In the genomic region with DNA sequence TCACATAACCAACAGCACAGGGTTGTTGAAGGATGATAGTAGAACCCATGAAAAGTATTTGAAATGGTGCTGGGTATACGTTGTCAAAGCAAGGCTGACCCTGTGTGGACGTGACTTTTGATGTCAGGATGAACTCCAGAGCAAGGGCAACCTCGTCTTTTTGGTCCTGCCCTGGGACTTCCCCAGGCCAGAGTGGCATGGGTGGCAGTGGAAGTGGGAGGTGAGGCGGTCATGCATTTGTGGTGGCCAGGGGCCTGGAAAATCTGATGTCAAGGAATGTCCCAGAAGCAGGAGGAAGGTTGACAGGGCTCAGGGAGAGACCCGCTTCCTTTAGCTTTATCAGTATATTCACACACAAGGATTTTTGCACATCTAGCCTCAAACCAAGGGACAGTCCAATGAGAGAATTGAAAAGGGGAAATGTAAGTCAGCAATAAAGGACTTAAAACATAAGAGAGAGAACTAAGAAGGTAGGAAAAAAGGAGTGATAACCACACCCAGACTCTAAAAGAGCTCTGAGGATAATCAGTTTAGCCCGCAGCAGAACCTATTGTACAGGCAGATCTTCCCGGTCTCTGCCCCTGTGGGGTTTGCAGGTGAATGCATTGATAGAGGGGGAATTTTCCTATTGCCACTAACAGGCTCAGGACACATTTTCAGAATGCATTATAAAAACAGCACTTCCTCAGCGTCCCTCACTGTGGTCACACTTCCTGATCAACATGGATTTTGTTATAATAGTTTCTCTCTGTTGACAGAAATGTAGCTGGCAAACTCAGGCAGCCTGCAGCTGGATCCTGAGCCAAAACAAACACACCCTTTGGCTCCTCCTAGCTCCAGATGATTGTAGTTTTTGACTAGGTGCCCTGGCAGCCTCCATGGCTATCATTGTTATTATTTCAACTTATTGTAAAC, we compare ENCODE assay signal across 8 cellular contexts.
DNase-seq lines count a peak whose midpoint lies in the region; ATAC-seq lines count a peak whose summit lies in the region.

No MANE protein-coding gene starts in this region.

- CTCF ChIA-PET in activated CD4-positive, alpha-beta T cell treated with anti-CD3 and anti-CD28 coated beads, Interleukin-2, amount 10 ng/mL, durations not matched to agents 7 days and 5 days (lab: Charles Lee), result no interaction called here

- no peak overlapping the region for H3K27ac Mint-ChIP-seq in activated CD4-positive, alpha-beta T cell treated with anti-CD3 and anti-CD28 coated beads, Interleukin-2, amount 10 ng/mL, durations not matched to agents 7 days and 5 days

- peak; percentile 36 for DNase-seq in HT-29 (ENCODE audit: low spot score)
- peak; percentile 73 for DNase-seq in SHP77 treated with DMSO at 0.1 percent for 48 hours (lab: John Stamatoyannopoulos, UW)
- DNase-seq in Right ventricle myocardium superior, result peak; percentile 54
- peak; percentile 49 for DNase-seq in stromal cell of bone marrow (ENCODE audit: low read depth)
- DNase-seq in activated CD4-positive, alpha-beta T cell treated with anti-CD3 and anti-CD28 coated beads, Interleukin-2, amount 10 ng/mL, durations not matched to agents 7 days and 5 days, result no peak
- no peak for DNase-seq in stimulated activated CD4-positive, alpha-beta T cell treated with anti-CD3 and anti-CD28 coated beads, Interleukin-4, amount 100 ng/mL, for 1 hour
- DNase-seq in activated CD4-positive, alpha-beta T cell treated with anti-CD3 and anti-CD28 coated beads for 48 hours, result no peak

- intact Hi-C loops in Right ventricle myocardium superior (cut with DNase I), result no loop called here

- POLR2A ChIA-PET in activated CD4-positive, alpha-beta T cell treated with anti-CD3 and anti-CD28 coated beads, Interleukin-2, amount 10 ng/mL, durations not matched to agents 7 days and 5 days (lab: Charles Lee), result no interaction called here

- H3K4me1 Mint-ChIP-seq in activated CD4-positive, alpha-beta T cell treated with anti-CD3 and anti-CD28 coated beads, Interleukin-2, amount 10 ng/mL, durations not matched to agents 7 days and 5 days, result no peaks in the 10 kb centered on the region

- ATAC-seq in Right ventricle myocardium superior (ENCODE audit: poor library complexity), result peak; percentile 93
- no peak for ATAC-seq in GM18907 (IDR thresholded peaks at IDR 0.05; ENCODE audit: unreplicated experiment)

- no peaks in the 10 kb centered on the region for H3K36me3 Mint-ChIP-seq in activated CD4-positive, alpha-beta T cell treated with anti-CD3 and anti-CD28 coated beads, Interleukin-2, amount 10 ng/mL, durations not matched to agents 7 days and 5 days (ENCODE audit: low read depth)

- peaks cover 2% of the 10 kb centered on the region for H3K9me3 Mint-ChIP-seq in activated CD4-positive, alpha-beta T cell treated with anti-CD3 and anti-CD28 coated beads, Interleukin-2, amount 10 ng/mL, durations not matched to agents 7 days and 5 days

- H3K27me3 Mint-ChIP-seq in activated CD4-positive, alpha-beta T cell treated with anti-CD3 and anti-CD28 coated beads, Interleukin-2, amount 10 ng/mL, durations not matched to agents 7 days and 5 days, result no peaks in the 10 kb centered on the region

- H3K4me3 Mint-ChIP-seq in activated CD4-positive, alpha-beta T cell treated with anti-CD3 and anti-CD28 coated beads, Interleukin-2, amount 10 ng/mL, durations not matched to agents 7 days and 5 days, result no peak overlapping the region

Comparison
In these comparisons a context has a peak if more than half of its experiments do, and no peak if none do; other contexts are left out.
1. DNase-seq: peak in HT-29 (single experiment), SHP77 treated with DMSO at 0.1 percent for 48 hours (single experiment), Right ventricle myocardium superior (single experiment) and stromal cell of bone marrow (single experiment); none in activated CD4-positive, alpha-beta T cell treated with anti-CD3 and anti-CD28 coated beads, Interleukin-2, amount 10 ng/mL, durations not matched to agents 7 days and 5 days (single experiment), stimulated activated CD4-positive, alpha-beta T cell treated with anti-CD3 and anti-CD28 coated beads, Interleukin-4, amount 100 ng/mL, for 1 hour (single experiment) and activated CD4-positive, alpha-beta T cell treated with anti-CD3 and anti-CD28 coated beads for 48 hours (single experiment).